ENCODE assay signal across 1 cellular context in the genomic region with DNA sequence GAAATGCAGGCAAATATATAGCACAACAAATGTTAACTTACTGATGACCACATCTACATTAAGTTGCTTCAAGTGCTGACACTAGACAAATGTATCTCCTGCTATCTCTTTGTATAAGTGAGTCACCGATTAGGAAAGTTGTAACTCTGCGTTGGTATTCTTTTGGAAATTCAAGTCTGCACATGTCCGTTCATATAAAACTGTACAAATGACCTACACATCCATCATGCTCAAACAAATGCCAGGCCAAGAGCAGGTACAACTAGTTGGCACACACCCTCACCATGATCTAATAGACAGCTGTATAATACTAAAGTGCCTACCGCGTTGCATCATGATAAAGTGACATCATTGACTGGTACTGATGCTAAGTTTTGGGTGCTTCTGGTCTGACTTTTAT.
A peak's percentile ranks its signal among the peaks of the same experiment; 100 is the strongest.
TF ChIP-seq lines count a peak whose summit lies in the region.

No MANE protein-coding gene starts in this region.

TF ChIP-seq in HEK293, 187 proteins besides CTCF, POLR2A, EP300 and RAD21 (continued from another document):
- TF ChIP-seq ZNF660 (tag by site-specific recombination; IDR thresholded peaks at IDR 0.05) (peak; percentile 87), ZNF501 (tag by site-specific recombination; IDR thresholded peaks at IDR 0.05) (no peak), TRIM28 (IDR thresholded peaks at IDR 0.05; ENCODE audit: borderline replicate concordance, low read length) (no peak), ZNF140 (tag by site-specific recombination; IDR thresholded peaks at IDR 0.05) (no peak), ZNF544 (tag by site-specific recombination; IDR thresholded peaks at IDR 0.05) (no peak), ZBTB17 (tag by site-specific recombination; IDR thresholded peaks at IDR 0.05) (no peak), ZNF335 (tag by site-specific recombination; conservative IDR thresholded peaks at IDR 0.05) (0 out of 2 replicates have a peak, but pooled peaks have one; percentile 19), ZNF426 (tag by site-specific recombination; IDR thresholded peaks at IDR 0.05) (no peak), GLIS1 (tag by site-specific recombination; IDR thresholded peaks at IDR 0.05) (0 out of 2 replicates have a peak, but pooled peaks have one; percentile 10), SP7 (tag by site-specific recombination; IDR thresholded peaks at IDR 0.05) (peak; percentile 59), ZSCAN16 (tag by site-specific recombination; IDR thresholded peaks at IDR 0.05) (no peak), MEIS1 (CRISPR knock-in tag; IDR thresholded peaks at IDR 0.05; ENCODE audit: borderline replicate concordance) (no peak), WT1 (tag by site-specific recombination; IDR thresholded peaks at IDR 0.05) (no peak), GLIS2 (tag by site-specific recombination; IDR thresholded peaks at IDR 0.05) (no peak), ZNF302 (tag by site-specific recombination; IDR thresholded peaks at IDR 0.05; ENCODE audit: low read depth) (no peak), ZNF76 (tag by site-specific recombination; IDR thresholded peaks at IDR 0.05; ENCODE audit: borderline replicate concordance, low read depth) (no peak), ZFHX2 (tag by site-specific recombination; conservative IDR thresholded peaks at IDR 0.05) (no peak), MZF1 (tag by site-specific recombination; IDR thresholded peaks at IDR 0.05; ENCODE audit: borderline replicate concordance) (no peak), ZNF521 (tag by site-specific recombination; IDR thresholded peaks at IDR 0.05) (no peak), ZEB2 (tag by site-specific recombination; IDR thresholded peaks at IDR 0.05) (peak; percentile 91), ZNF10 (tag by site-specific recombination; IDR thresholded peaks at IDR 0.05) (no peak)
- TF ChIP-seq, protein P1, sequence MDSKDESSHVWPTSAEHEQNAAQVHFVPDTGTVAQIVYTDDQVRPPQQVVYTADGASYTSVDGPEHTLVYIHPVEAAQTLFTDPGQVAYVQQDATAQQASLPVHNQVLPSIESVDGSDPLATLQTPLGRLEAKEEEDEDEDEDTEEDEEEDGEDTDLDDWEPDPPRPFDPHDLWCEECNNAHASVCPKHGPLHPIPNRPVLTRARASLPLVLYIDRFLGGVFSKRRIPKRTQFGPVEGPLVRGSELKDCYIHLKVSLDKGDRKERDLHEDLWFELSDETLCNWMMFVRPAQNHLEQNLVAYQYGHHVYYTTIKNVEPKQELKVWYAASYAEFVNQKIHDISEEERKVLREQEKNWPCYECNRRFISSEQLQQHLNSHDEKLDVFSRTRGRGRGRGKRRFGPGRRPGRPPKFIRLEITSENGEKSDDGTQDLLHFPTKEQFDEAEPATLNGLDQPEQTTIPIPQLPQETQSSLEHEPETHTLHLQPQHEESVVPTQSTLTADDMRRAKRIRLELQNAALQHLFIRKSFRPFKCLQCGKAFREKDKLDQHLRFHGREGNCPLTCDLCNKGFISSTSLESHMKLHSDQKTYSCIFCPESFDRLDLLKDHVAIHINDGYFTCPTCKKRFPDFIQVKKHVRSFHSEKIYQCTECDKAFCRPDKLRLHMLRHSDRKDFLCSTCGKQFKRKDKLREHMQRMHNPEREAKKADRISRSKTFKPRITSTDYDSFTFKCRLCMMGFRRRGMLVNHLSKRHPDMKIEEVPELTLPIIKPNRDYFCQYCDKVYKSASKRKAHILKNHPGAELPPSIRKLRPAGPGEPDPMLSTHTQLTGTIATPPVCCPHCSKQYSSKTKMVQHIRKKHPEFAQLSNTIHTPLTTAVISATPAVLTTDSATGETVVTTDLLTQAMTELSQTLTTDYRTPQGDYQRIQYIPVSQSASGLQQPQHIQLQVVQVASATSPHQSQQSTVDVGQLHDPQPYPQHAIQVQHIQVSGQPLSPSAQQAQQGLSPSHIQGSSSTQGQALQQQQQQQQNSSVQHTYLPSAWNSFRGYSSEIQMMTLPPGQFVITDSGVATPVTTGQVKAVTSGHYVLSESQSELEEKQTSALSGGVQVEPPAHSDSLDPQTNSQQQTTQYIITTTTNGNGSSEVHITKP (tag by site-specific recombination; IDR thresholded peaks at IDR 0.05) = peak; percentile 27
